ENCODE assay signal across 8 cellular contexts in genomic region chr4:56656346-56656643, GRCh38. TPM values are rescaled to one million over a fixed set of nuclear protein-coding genes. Genes with fewer than 3 reads are reported as not detected.
DNase-seq lines count a peak whose midpoint lies in the region; ATAC-seq and TF ChIP-seq lines count a peak whose summit lies in the region.

No MANE protein-coding gene starts in this region.

- no peaks in the 10 kb centered on the region for H3F3A ChIP-seq in GM23338 (replicated peaks; ENCODE audit: low read depth)

- CTCF ChIA-PET in activated CD8-positive, alpha-beta T cell treated with anti-CD3 and anti-CD28 coated beads, Interleukin-2, amount 10 ng/mL, durations not matched to agents 7 days and 5 days (lab: Charles Lee): interaction anchor here (1.1 kb wide), 1 partner anchor 144 kb away, joined by 3 read pairs; no protein-coding TSS in a partner anchor

- H4K20me1 ChIP-seq in GM23338 (replicated peaks; ENCODE audit: insufficient read depth): peaks cover 16% of the 10 kb centered on the region

- intact Hi-C loops in esophagus muscularis mucosa (cut with DNase I): loop anchor here (5.0 kb wide), 2 partner anchors 79 to 146 kb away; no protein-coding TSS in a partner anchor

- ATAC-seq in GM23338 (peak; percentile 50), GM21367 (IDR thresholded peaks at IDR 0.05; ENCODE audit: unreplicated experiment) (no peak)
- ATAC-seq in activated CD8-positive, alpha-beta T cell treated with anti-CD3 and anti-CD28 coated beads, Interleukin-2, amount 10 ng/mL, durations not matched to agents 7 days and 5 days: peak; percentile 71

- H3K36me3 Mint-ChIP-seq in GM23338 (ENCODE audit: low read depth): no peaks in the 10 kb centered on the region
- peaks cover 17% of the 10 kb centered on the region for H3K36me3 Mint-ChIP-seq in activated CD8-positive, alpha-beta T cell treated with anti-CD3 and anti-CD28 coated beads, Interleukin-2, amount 10 ng/mL, durations not matched to agents 7 days and 5 days (ENCODE audit: low read depth)

- peaks cover 13% of the 10 kb centered on the region; the same call in 2 of the 3 replicates for H3K4me1 Mint-ChIP-seq in GM23338
- peaks cover 52% of the 10 kb centered on the region for H3K4me1 Mint-ChIP-seq in activated CD8-positive, alpha-beta T cell treated with anti-CD3 and anti-CD28 coated beads, Interleukin-2, amount 10 ng/mL, durations not matched to agents 7 days and 5 days (ENCODE audit: low read depth)

- peaks cover 2% of the 10 kb centered on the region; the same call in 2 of the 3 replicates for H3K9me3 Mint-ChIP-seq in GM23338
- no peaks in the 10 kb centered on the region for H3K9me3 Mint-ChIP-seq in activated CD8-positive, alpha-beta T cell treated with anti-CD3 and anti-CD28 coated beads, Interleukin-2, amount 10 ng/mL, durations not matched to agents 7 days and 5 days (ENCODE audit: insufficient read depth)

- TF ChIP-seq CTCF in GM23338 (conservative IDR thresholded peaks at IDR 0.05; ENCODE audit: low read depth in 2 of 2): peak; percentile 9 to 36; a peak in 3 of 4 replicates
- peak in 1 of 3 experiments; percentile 25 for TF ChIP-seq CTCF in esophagus muscularis mucosa (IDR thresholded peaks at IDR 0.05)

- peak; percentile 49 for DNase-seq in GM23338 (ENCODE audit: low spot score)
- peak; percentile 68 for DNase-seq in activated CD8-positive, alpha-beta T cell treated with anti-CD3 and anti-CD28 coated beads, Interleukin-2, amount 10 ng/mL, durations not matched to agents 7 days and 5 days
- no peak for DNase-seq in esophagus muscularis mucosa (ENCODE audit: extremely low spot score)
- no peak for DNase-seq in SJCRH30
- DNase-seq in mucosa of gallbladder (ENCODE audit: low spot score): no peak
- DNase-seq in DMS114 treated with DMSO at 0.1 percent for 48 hours (lab: John Stamatoyannopoulos, UW; ENCODE audit: unreplicated experiment): no peak

- peak overlapping the region; percentile 86 for H2AFZ ChIP-seq in GM23338
- H2AFZ ChIP-seq in neuron (ENCODE audit: low read depth, low read length): peak overlapping the region; percentile 82

- TF ChIP-seq EP300 in esophagus muscularis mucosa (IDR thresholded peaks at IDR 0.05): no peak

- H3K36me3 ChIP-seq in GM23338 (ENCODE audit: insufficient read depth) (no peaks in the 10 kb centered on the region), esophagus muscularis mucosa (no peaks in the 10 kb centered on the region), neuron (ENCODE audit: insufficient read depth, low read length) (no peaks in the 10 kb centered on the region), SJCRH30 (no peaks in the 10 kb centered on the region)

- H3K4me1 ChIP-seq in GM23338 (ENCODE audit: insufficient read depth): peaks cover 6% of the 10 kb centered on the region; the same call in 1 of the 2 replicates
- H3K4me1 ChIP-seq in esophagus muscularis mucosa: peaks cover 22 to 36% (median 30%) of the 10 kb centered on the region in 4 donors
- peaks cover 7% of the 10 kb centered on the region for H3K4me1 ChIP-seq in neuron (ENCODE audit: insufficient read depth, low read length)
- H3K4me1 ChIP-seq in SJCRH30: no peaks in the 10 kb centered on the region

- H3K4me3 Mint-ChIP-seq in GM23338: peak overlapping the region; percentile 68
- H3K4me3 Mint-ChIP-seq in activated CD8-positive, alpha-beta T cell treated with anti-CD3 and anti-CD28 coated beads, Interleukin-2, amount 10 ng/mL, durations not matched to agents 7 days and 5 days: peak overlapping the region; percentile 79

- H3K27me3 Mint-ChIP-seq in GM23338 (ENCODE audit: insufficient read depth, low read depth, poor library complexity): peaks cover 52% of the 10 kb centered on the region
- H3K27me3 Mint-ChIP-seq in activated CD8-positive, alpha-beta T cell treated with anti-CD3 and anti-CD28 coated beads, Interleukin-2, amount 10 ng/mL, durations not matched to agents 7 days and 5 days (ENCODE audit: low read depth): peaks cover 21% of the 10 kb centered on the region

- H3K27me3 ChIP-seq in GM23338 (ENCODE audit: insufficient read depth) (peaks cover 99% of the 10 kb centered on the region), esophagus muscularis mucosa (peaks cover 0 to 58% (median 13%) of the 10 kb centered on the region in 4 donors), neuron (ENCODE audit: insufficient read depth, low read length) (peaks cover 67% of the 10 kb centered on the region), SJCRH30 (0 out of 2 replicates have a peak, but pooled peaks cover 6% of the 10 kb centered on the region)

- POLR2A ChIA-PET in activated CD8-positive, alpha-beta T cell treated with anti-CD3 and anti-CD28 coated beads, Interleukin-2, amount 10 ng/mL, durations not matched to agents 7 days and 5 days (lab: Charles Lee): no interaction called here

- H3K79me2 ChIP-seq in GM23338 (replicated peaks; ENCODE audit: insufficient read depth): no peaks in the 10 kb centered on the region

- H3K27ac Mint-ChIP-seq in GM23338: no peak overlapping the region
- H3K27ac Mint-ChIP-seq in activated CD8-positive, alpha-beta T cell treated with anti-CD3 and anti-CD28 coated beads, Interleukin-2, amount 10 ng/mL, durations not matched to agents 7 days and 5 days: peak overlapping the region; percentile 74

- H3K9me3 ChIP-seq in esophagus muscularis mucosa (no peaks in the 10 kb centered on the region), neuron (ENCODE audit: low read length) (peaks cover 5% of the 10 kb centered on the region), SJCRH30 (replicated peaks) (no peaks in the 10 kb centered on the region; the same call in 1 of the 2 replicates)

- TF ChIP-seq POLR2A in esophagus muscularis mucosa (IDR thresholded peaks at IDR 0.05; ENCODE audit: low read depth): no peak

- peak overlapping the region; percentile 86 for H3K4me2 ChIP-seq in GM23338

- H3K27ac ChIP-seq in GM23338 (ENCODE audit: low read depth) (no peak overlapping the region), esophagus muscularis mucosa (replicated peaks in 1 of 4) (peak overlapping the region in 2 of 4 donors; percentile 31 to 56), SJCRH30 (no peak overlapping the region)

- H3K9me2 ChIP-seq in GM23338 (ENCODE audit: insufficient read depth): no peaks in the 10 kb centered on the region

- WGBS in esophagus muscularis mucosa: 1% methylated on average over 12 of the region's 19 CpGs

- H3K4me3 ChIP-seq in GM23338: peak overlapping the region; percentile 65
- H3K4me3 ChIP-seq in esophagus muscularis mucosa: peak overlapping the region; percentile 56 to 66 (median 56)
- H3K4me3 ChIP-seq in neuron (ENCODE audit: low read length): peak overlapping the region; percentile 36
- H3K4me3 ChIP-seq in SJCRH30: no peak overlapping the region

TF ChIP-seq in GM23338, 12 proteins besides CTCF, POLR2A, EP300 and RAD21:
- TF ChIP-seq ZNF331 (CRISPR knock-in tag; IDR thresholded peaks at IDR 0.05; ENCODE audit: low read depth) (no peak), ETS1 (IDR thresholded peaks at IDR 0.05) (no peak), EZH2 (IDR thresholded peaks at IDR 0.05; ENCODE audit: low read depth, unreplicated experiment) (peak; percentile 72)
TF ChIP-seq in GM23338: peak in this region for 1.

RNA-seq across cellular contexts. Expression of gene HOPX, which starts 24.8 kb away (rescaled TPM):
- not detected in 2 replicates for total RNA-seq in GM23338 (2014; rRNA removed; shearing (Covaris generic))
- polyA plus RNA-seq in GM23338 (2016; fragmentation: Nextera tagmentation; extraction: Ambion mirVana): not detected in 2 replicates
- 10 to 100 TPM; 63.6 to 67.4 TPM for total RNA-seq in activated CD8-positive, alpha-beta T cell treated with anti-CD3 and anti-CD28 coated beads, Interleukin-2, amount 10 ng/mL, durations not matched to agents 7 days and 5 days
- total RNA-seq in esophagus muscularis mucosa (10 to 100 TPM in 1 of 4 donors, 1 to 10 TPM in 3; 5.1 to 11.9 (median 7.5) TPM), mucosa of gallbladder (27.6 TPM)
- total RNA-seq in SJCRH30 (2014; rRNA removed; shearing (Covaris generic)): not detected in 2 replicates

Comparison
In these comparisons a context has a peak if more than half of its experiments do, and no peak if none do; other contexts are left out.
1. DNase-seq: peak in GM23338 (single experiment) and activated CD8-positive, alpha-beta T cell treated with anti-CD3 and anti-CD28 coated beads, Interleukin-2, amount 10 ng/mL, durations not matched to agents 7 days and 5 days (single experiment); none in esophagus muscularis mucosa (single experiment), SJCRH30 (0 of 2), mucosa of gallbladder (single experiment) and DMS114 treated with DMSO at 0.1 percent for 48 hours (single experiment).